ENCODE assay signal across 33 cellular contexts in genomic region chr3:33892655-33893054, GRCh38.
"Had no signal": no experiment of that assay in that cellular context is flagged by ENCODE, and none has a peak within 500 bp of the region (broad histone marks: within the 10 kb centered on the region; RNA-seq: fewer than 3 reads in every experiment).

No MANE protein-coding gene starts in this region.

- ATAC-seq: activated naive CD4-positive, alpha-beta T cell treated with anti-CD3 and anti-CD28 coated beads, Interleukin-2, amount 50 U/mL, for 72 hours; activated naive CD8-positive, alpha-beta T cell treated with anti-CD3 and anti-CD28 coated beads, Interleukin-2, amount 50 U/mL, for 24 hours; activated T-cell treated with anti-CD3 and anti-CD28 coated beads, Interleukin-2, amount 50 U/mL, for 4 hours; activated T-cell treated with anti-CD3 and anti-CD28 coated beads, Interleukin-2, amount 50 U/mL, for 72 hours; activated T-helper 17 cell treated with anti-CD3 and anti-CD28 coated beads, Interleukin-2, amount 50 U/mL, for 72 hours; body of pancreas had no signal

- H3K36me3 ChIP-seq: adrenal gland, ascending aorta, brain microvascular endothelial cell, breast epithelium, cardiac muscle cell had no signal

- H3K9me3 ChIP-seq: adrenal gland, ascending aorta, body of pancreas, breast epithelium had no signal

- H3K4me1 ChIP-seq: adrenal gland, ascending aorta, body of pancreas, breast epithelium had no signal

- FAIRE-seq: astrocyte, bronchial epithelial cell had no signal

- H3K27me3 ChIP-seq: adrenal gland, ascending aorta, body of pancreas, brain microvascular endothelial cell, breast epithelium, cardiac muscle cell had no signal

- H3K4me3 ChIP-seq: adrenal gland, ascending aorta, body of pancreas, breast epithelium, cardiac muscle cell had no signal

- DNase-seq: activated effector memory CD4-positive, alpha-beta T cell treated with anti-CD3 and anti-CD28 coated beads, Interleukin-2, amount 50 U/mL, for 16 hours; activated effector memory CD4-positive, alpha-beta T cell treated with Interleukin-2 at 50 U/mL for 16 hours; activated gamma-delta T cell; activated gamma-delta T cell treated with Interleukin-2 at 50 U/mL for 16 hours; activated naive CD4-positive, alpha-beta T cell; activated naive CD4-positive, alpha-beta T cell treated with anti-CD3 and anti-CD28 coated beads for 36 hours; activated naive CD4-positive, alpha-beta T cell treated with anti-CD3 and anti-CD28 coated beads, Interleukin-2, amount 10 ng/mL, durations not matched to agents 7 days and 5 days; activated naive CD4-positive, alpha-beta T cell treated with anti-CD3 and anti-CD28 coated beads, Interleukin-2, amount 50 U/mL, for 16 hours; activated naive CD4-positive, alpha-beta T cell treated with Interleukin-2 at 50 U/mL for 16 hours; activated naive CD8-positive, alpha-beta T cell treated with anti-CD3 and anti-CD28 coated beads for 36 hours; activated naive CD8-positive, alpha-beta T cell treated with anti-CD3 and anti-CD28 coated beads, Interleukin-2, amount 10 ng/mL, durations not matched to agents 7 days and 5 days; activated naive CD8-positive, alpha-beta T cell treated with anti-CD3 and anti-CD28 coated beads, Interleukin-2, amount 50 U/mL, for 24 hours; activated T-cell treated with anti-CD3 and anti-CD28 coated beads, Interleukin-2, amount 50 U/mL, for 24 hours; activated T-cell treated with anti-CD3 and anti-CD28 coated beads, Interleukin-2, amount 50 U/mL, for 4 hours; activated T-cell treated with anti-CD3 and anti-CD28 coated beads, Interleukin-2, amount 50 U/mL, for 48 hours; activated T-cell treated with anti-CD3 and anti-CD28 coated beads, Interleukin-2, amount 50 U/mL, for 72 hours; adrenal gland; amniotic stem cell; amygdala; anterior cingulate cortex; aorta; body of pancreas; brain microvascular endothelial cell; caudate nucleus; central memory CD4-positive, alpha-beta T cell; cerebellar nuclear complex had no signal

- H3K27ac ChIP-seq: adrenal gland, ascending aorta, body of pancreas, brain microvascular endothelial cell, breast epithelium, cardiac muscle cell had no signal
